30 cellular contexts compared by ENCODE assay signal in the genomic region with DNA sequence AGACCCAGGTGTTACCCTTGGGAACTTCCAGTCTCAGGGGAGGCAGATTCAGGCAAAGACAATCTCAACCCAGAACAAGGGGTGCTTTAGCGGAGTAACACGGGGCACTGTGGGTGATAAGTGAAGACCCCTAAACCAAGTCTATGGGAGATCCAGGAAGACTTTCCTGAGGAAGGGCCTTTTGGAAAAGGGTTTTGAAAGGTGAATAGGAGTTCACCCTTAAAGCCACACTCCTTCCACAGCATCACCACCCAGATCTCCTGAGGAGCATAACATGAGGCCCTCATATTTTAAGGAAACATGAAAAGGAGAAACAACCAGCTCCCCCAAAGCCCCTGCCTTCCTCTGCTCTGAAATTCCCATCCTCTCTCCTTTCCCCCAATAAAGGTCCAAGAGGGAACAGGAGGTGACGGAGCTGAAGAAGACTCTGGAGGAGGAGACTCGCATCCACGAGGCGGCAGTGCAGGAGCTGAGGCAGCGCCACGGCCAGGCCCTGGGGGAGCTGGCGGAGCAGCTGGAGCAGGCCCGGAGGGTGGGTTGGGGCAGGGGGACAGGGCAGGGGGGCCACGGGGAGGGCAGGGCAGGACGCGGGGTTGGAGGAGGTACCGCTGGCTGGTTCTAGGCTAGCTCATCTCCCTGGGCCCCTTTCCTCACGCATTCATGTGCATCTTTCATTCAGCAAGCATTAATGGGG.
"Had no signal": no experiment of that assay in that cellular context is flagged by ENCODE, and none has a peak within 500 bp of the region (broad histone marks: within the 10 kb centered on the region; RNA-seq: fewer than 3 reads in every experiment).

No MANE protein-coding gene starts in this region.

- ATAC-seq: activated CD4-positive, CD25-positive, alpha-beta regulatory T cell treated with anti-CD3 and anti-CD28 coated beads, Interleukin-2, amount 50 U/mL, for 24 hours; activated CD8-positive, alpha-beta T cell treated with anti-CD3 and anti-CD28 coated beads for 36 hours; activated naive CD8-positive, alpha-beta T cell treated with anti-CD3 and anti-CD28 coated beads, Interleukin-2, amount 50 U/mL, for 24 hours; activated T-cell treated with anti-CD3 and anti-CD28 coated beads, Interleukin-2, amount 50 U/mL, for 4 hours; activated T-helper 17 cell treated with anti-CD3 and anti-CD28 coated beads, Interleukin-2, amount 50 U/mL, for 72 hours; T-helper 17 cell had no signal

- H3K36me3 ChIP-seq: adrenal gland, breast epithelium, cardiac muscle cell, colonic mucosa, WERI-Rb-1 had no signal

- H3K4me3 Mint-ChIP-seq: activated B cell treated with CpG ODN at 0.5 μM for 24 hours; activated CD8-positive, alpha-beta T cell treated with anti-CD3 and anti-CD28 coated beads for 36 hours; activated naive CD4-positive, alpha-beta T cell treated with anti-CD3 and anti-CD28 coated beads for 36 hours; activated naive CD4-positive, alpha-beta T cell treated with anti-CD3 and anti-CD28 coated beads, Interleukin-2, amount 50 U/mL, for 24 hours; activated naive CD8-positive, alpha-beta T cell treated with anti-CD3 and anti-CD28 coated beads for 36 hours; activated naive CD8-positive, alpha-beta T cell treated with anti-CD3 and anti-CD28 coated beads, Interleukin-2, amount 50 U/mL, for 24 hours; activated T-cell treated with anti-CD3 and anti-CD28 coated beads, Interleukin-2, amount 50 U/mL, for 4 hours; activated T-helper 17 cell treated with anti-CD3 and anti-CD28 coated beads, Interleukin-2, amount 50 U/mL, for 72 hours; brain; T-helper 17 cell; T-helper 2 cell treated with Interferon-gamma antibody and Interleukin-4, amounts not matched to agents 5 μg/mL and 100 μg/mL, for 36 hours had no signal

- H3K27me3 ChIP-seq: adrenal gland, ascending aorta, breast epithelium, cardiac muscle cell, colonic mucosa had no signal

- H3K9me3 ChIP-seq: adrenal gland, ascending aorta, breast epithelium, colonic mucosa had no signal

- DNase-seq: activated B cell treated with CpG ODN at 0.5 μM for 24 hours; activated CD4-positive, alpha-beta T cell treated with anti-CD3 and anti-CD28 coated beads for 48 hours; activated CD4-positive, alpha-beta T cell treated with anti-CD3 and anti-CD28 coated beads, Interleukin-2, amount 50 U/mL, for 1 hour; activated CD4-positive, alpha-beta T cell treated with anti-CD3 and anti-CD28 coated beads, Interleukin-2, amount 50 U/mL, for 48 hours; activated CD8-positive, alpha-beta memory T cell treated with anti-CD3 and anti-CD28 coated beads for 24 hours; activated CD8-positive, alpha-beta T cell treated with anti-CD3 and anti-CD28 coated beads for 36 hours; activated effector memory CD4-positive, alpha-beta T cell treated with Interleukin-2 at 50 U/mL for 16 hours; activated naive CD4-positive, alpha-beta T cell treated with anti-CD3 and anti-CD28 coated beads for 36 hours; activated naive CD8-positive, alpha-beta T cell treated with anti-CD3 and anti-CD28 coated beads for 36 hours; activated naive CD8-positive, alpha-beta T cell treated with anti-CD3 and anti-CD28 coated beads, Interleukin-2, amount 50 U/mL, for 24 hours; activated T-cell treated with anti-CD3 and anti-CD28 coated beads, Interleukin-2, amount 50 U/mL, for 4 hours; adrenal gland; central memory CD4-positive, alpha-beta T cell; cerebellar nuclear complex; colonic mucosa; effector CD8-positive, alpha-beta T cell; foreskin fibroblast; head of caudate nucleus; T-helper 17 cell; T1000; WERI-Rb-1 had no signal

- H3K4me3 ChIP-seq: adrenal gland, ascending aorta, breast epithelium, cardiac muscle cell, colonic mucosa had no signal

- H3K27ac ChIP-seq: adrenal gland, ascending aorta, breast epithelium, cardiac muscle cell, colonic mucosa, epithelial cell of prostate, WERI-Rb-1 had no signal

- H3K4me1 ChIP-seq: adrenal gland, ascending aorta, breast epithelium, colonic mucosa had no signal

- H3K27ac Mint-ChIP-seq: activated B cell treated with CpG ODN at 0.5 μM for 24 hours; activated CD8-positive, alpha-beta T cell treated with anti-CD3 and anti-CD28 coated beads for 36 hours; activated naive CD4-positive, alpha-beta T cell treated with anti-CD3 and anti-CD28 coated beads for 36 hours; activated naive CD4-positive, alpha-beta T cell treated with anti-CD3 and anti-CD28 coated beads, Interleukin-2, amount 50 U/mL, for 24 hours; activated naive CD8-positive, alpha-beta T cell treated with anti-CD3 and anti-CD28 coated beads for 36 hours; activated naive CD8-positive, alpha-beta T cell treated with anti-CD3 and anti-CD28 coated beads, Interleukin-2, amount 50 U/mL, for 24 hours; activated T-helper 17 cell treated with anti-CD3 and anti-CD28 coated beads, Interleukin-2, amount 50 U/mL, for 72 hours; brain; T-helper 17 cell; T-helper 2 cell treated with Interferon-gamma antibody and Interleukin-4, amounts not matched to agents 5 μg/mL and 100 μg/mL, for 36 hours had no signal

- H3K27me3 Mint-ChIP-seq: brain had no signal

- H3K4me1 Mint-ChIP-seq: activated B cell treated with CpG ODN at 0.5 μM for 24 hours; activated naive CD4-positive, alpha-beta T cell treated with anti-CD3 and anti-CD28 coated beads, Interleukin-2, amount 50 U/mL, for 24 hours; activated naive CD8-positive, alpha-beta T cell treated with anti-CD3 and anti-CD28 coated beads for 36 hours; activated naive CD8-positive, alpha-beta T cell treated with anti-CD3 and anti-CD28 coated beads, Interleukin-2, amount 50 U/mL, for 24 hours; activated T-helper 17 cell treated with anti-CD3 and anti-CD28 coated beads, Interleukin-2, amount 50 U/mL, for 72 hours; brain had no signal

- H3K9me3 Mint-ChIP-seq: activated B cell treated with CpG ODN at 0.5 μM for 24 hours; activated CD8-positive, alpha-beta T cell treated with anti-CD3 and anti-CD28 coated beads for 36 hours; activated naive CD4-positive, alpha-beta T cell treated with anti-CD3 and anti-CD28 coated beads for 36 hours; activated naive CD4-positive, alpha-beta T cell treated with anti-CD3 and anti-CD28 coated beads, Interleukin-2, amount 50 U/mL, for 24 hours; activated naive CD8-positive, alpha-beta T cell treated with anti-CD3 and anti-CD28 coated beads for 36 hours; activated naive CD8-positive, alpha-beta T cell treated with anti-CD3 and anti-CD28 coated beads, Interleukin-2, amount 50 U/mL, for 24 hours; activated T-cell treated with anti-CD3 and anti-CD28 coated beads, Interleukin-2, amount 50 U/mL, for 4 hours; activated T-helper 17 cell treated with anti-CD3 and anti-CD28 coated beads, Interleukin-2, amount 50 U/mL, for 72 hours; T-helper 2 cell treated with Interferon-gamma antibody and Interleukin-4, amounts not matched to agents 5 μg/mL and 100 μg/mL, for 36 hours had no signal

- H3K36me3 Mint-ChIP-seq: activated naive CD4-positive, alpha-beta T cell treated with anti-CD3 and anti-CD28 coated beads, Interleukin-2, amount 50 U/mL, for 24 hours; activated naive CD8-positive, alpha-beta T cell treated with anti-CD3 and anti-CD28 coated beads for 36 hours had no signal
